Comparison of ENCODE assay signal across 23 cellular contexts in genomic region chr15:36332301-36332700, GRCh38.
DNase-seq lines count a peak whose midpoint lies in the region; ATAC-seq and TF ChIP-seq lines count a peak whose summit lies in the region.
"Had no signal": no experiment of that assay in that cellular context is flagged by ENCODE, and none has a peak within 500 bp of the region (broad histone marks: within the 10 kb centered on the region; RNA-seq: fewer than 3 reads in every experiment).

No MANE protein-coding gene starts in this region.

- intact Hi-C loops in activated T-helper 2 cell treated with anti-CD3 and anti-CD28 coated beads, Interferon-gamma antibody, Interleukin-2, Interleukin-4, amounts not matched to agents 10 μg/mL and 5 μg/mL and 100 μg/mL, durations not matched to agents 14 hours and 24 hours and 36 hours (cut with micrococcal nuclease) = no loop called here

- TF ChIP-seq CTCF in fibroblast of mammary gland (conservative IDR thresholded peaks at IDR 0.05; ENCODE audit: control insufficient read depth, insufficient read depth, low read depth, low read length) = no peak

- no peak overlapping the region for H3K4me3 Mint-ChIP-seq in activated T-helper 2 cell treated with anti-CD3 and anti-CD28 coated beads, Interferon-gamma antibody, Interleukin-2, Interleukin-4, amounts not matched to agents 10 μg/mL and 5 μg/mL and 100 μg/mL, durations not matched to agents 14 hours and 24 hours and 36 hours (ENCODE audit: low read depth)
- no peak overlapping the region for H3K4me3 Mint-ChIP-seq in activated CD4-positive, alpha-beta memory T cell treated with anti-CD3 and anti-CD28 coated beads, Interleukin-2, amount 10 ng/mL, durations not matched to agents 7 days and 5 days
- no peak overlapping the region for H3K4me3 Mint-ChIP-seq in activated CD8-positive, alpha-beta T cell treated with anti-CD3 and anti-CD28 coated beads, Interleukin-2, amount 10 ng/mL, durations not matched to agents 7 days and 5 days
- H3K4me3 Mint-ChIP-seq: effector memory CD8-positive, alpha-beta T cell had no signal

- H3K36me3 Mint-ChIP-seq in activated T-helper 2 cell treated with anti-CD3 and anti-CD28 coated beads, Interferon-gamma antibody, Interleukin-2, Interleukin-4, amounts not matched to agents 10 μg/mL and 5 μg/mL and 100 μg/mL, durations not matched to agents 14 hours and 24 hours and 36 hours (ENCODE audit: low read depth) = no peaks in the 10 kb centered on the region
- H3K36me3 Mint-ChIP-seq in activated CD4-positive, alpha-beta memory T cell treated with anti-CD3 and anti-CD28 coated beads, Interleukin-2, amount 10 ng/mL, durations not matched to agents 7 days and 5 days (ENCODE audit: low read depth) = no peaks in the 10 kb centered on the region
- H3K36me3 Mint-ChIP-seq in activated CD8-positive, alpha-beta T cell treated with anti-CD3 and anti-CD28 coated beads, Interleukin-2, amount 10 ng/mL, durations not matched to agents 7 days and 5 days (ENCODE audit: low read depth) = no peaks in the 10 kb centered on the region

- DNase-seq in ELR (ENCODE audit: low read depth) = peak; percentile 53
- peak; percentile 91 for DNase-seq in RPMI7951 (ENCODE audit: low read depth)
- peak; percentile 19 for DNase-seq in fibroblast of mammary gland (ENCODE audit: low read depth)
- peak; percentile 63 for DNase-seq in non-pigmented ciliary epithelial cell (ENCODE audit: low read depth)
- no peak for DNase-seq in activated T-helper 2 cell treated with anti-CD3 and anti-CD28 coated beads, Interferon-gamma antibody, Interleukin-2, Interleukin-4, amounts not matched to agents 10 μg/mL and 5 μg/mL and 100 μg/mL, durations not matched to agents 14 hours and 24 hours and 36 hours (ENCODE audit: low spot score)
- DNase-seq in DMS53 treated with DMSO at 0.1 percent for 48 hours (lab: John Stamatoyannopoulos, UW; ENCODE audit: unreplicated experiment) = no peak
- DNase-seq in activated CD4-positive, alpha-beta memory T cell treated with anti-CD3 and anti-CD28 coated beads, Interleukin-2, amount 10 ng/mL, durations not matched to agents 7 days and 5 days = no peak
- no peak for DNase-seq in activated CD8-positive, alpha-beta T cell treated with anti-CD3 and anti-CD28 coated beads, Interleukin-2, amount 10 ng/mL, durations not matched to agents 7 days and 5 days
- DNase-seq: activated CD4-positive, alpha-beta T cell treated with anti-CD3 and anti-CD28 coated beads for 48 hours; activated CD8-positive, alpha-beta memory T cell treated with anti-CD3 and anti-CD28 coated beads, Interleukin-2, amount 50 U/mL, for 4 hours; activated effector memory CD4-positive, alpha-beta T cell treated with Interleukin-2 at 50 U/mL for 16 hours; effector memory CD8-positive, alpha-beta T cell; esophagus squamous epithelium; KBM-7; left cardiac atrium; midbrain; NCI-H2029; NCI-H446 treated with DMSO at 0.1 percent for 48 hours; NK-92 treated with Interleukin-12 subunit alpha and Interleukin-12 subunit beta, amount 100 ng/mL, for 24 hours; stimulated activated CD4-positive, alpha-beta T cell treated with anti-CD3 and anti-CD28 coated beads, Interleukin-4, amount 100 ng/mL, for 24 hours; stomach had no signal

- POLR2A ChIA-PET in activated CD4-positive, alpha-beta memory T cell treated with anti-CD3 and anti-CD28 coated beads, Interleukin-2, amount 10 ng/mL, durations not matched to agents 7 days and 5 days (lab: Charles Lee) = no interaction called here
- POLR2A ChIA-PET in activated CD8-positive, alpha-beta T cell treated with anti-CD3 and anti-CD28 coated beads, Interleukin-2, amount 10 ng/mL, durations not matched to agents 7 days and 5 days (lab: Charles Lee) = no interaction called here

- H3K27ac Mint-ChIP-seq in activated T-helper 2 cell treated with anti-CD3 and anti-CD28 coated beads, Interferon-gamma antibody, Interleukin-2, Interleukin-4, amounts not matched to agents 10 μg/mL and 5 μg/mL and 100 μg/mL, durations not matched to agents 14 hours and 24 hours and 36 hours = no peak overlapping the region
- H3K27ac Mint-ChIP-seq in activated CD4-positive, alpha-beta memory T cell treated with anti-CD3 and anti-CD28 coated beads, Interleukin-2, amount 10 ng/mL, durations not matched to agents 7 days and 5 days = no peak overlapping the region
- H3K27ac Mint-ChIP-seq in activated CD8-positive, alpha-beta T cell treated with anti-CD3 and anti-CD28 coated beads, Interleukin-2, amount 10 ng/mL, durations not matched to agents 7 days and 5 days = no peak overlapping the region
- H3K27ac Mint-ChIP-seq: effector memory CD8-positive, alpha-beta T cell had no signal

- CTCF ChIA-PET in activated CD4-positive, alpha-beta memory T cell treated with anti-CD3 and anti-CD28 coated beads, Interleukin-2, amount 10 ng/mL, durations not matched to agents 7 days and 5 days (lab: Charles Lee) = no interaction called here
- CTCF ChIA-PET in activated CD8-positive, alpha-beta T cell treated with anti-CD3 and anti-CD28 coated beads, Interleukin-2, amount 10 ng/mL, durations not matched to agents 7 days and 5 days (lab: Charles Lee) = no interaction called here

- H3K4me1 Mint-ChIP-seq in activated T-helper 2 cell treated with anti-CD3 and anti-CD28 coated beads, Interferon-gamma antibody, Interleukin-2, Interleukin-4, amounts not matched to agents 10 μg/mL and 5 μg/mL and 100 μg/mL, durations not matched to agents 14 hours and 24 hours and 36 hours (ENCODE audit: low read depth) = no peaks in the 10 kb centered on the region
- no peaks in the 10 kb centered on the region for H3K4me1 Mint-ChIP-seq in activated CD4-positive, alpha-beta memory T cell treated with anti-CD3 and anti-CD28 coated beads, Interleukin-2, amount 10 ng/mL, durations not matched to agents 7 days and 5 days
- no peaks in the 10 kb centered on the region for H3K4me1 Mint-ChIP-seq in activated CD8-positive, alpha-beta T cell treated with anti-CD3 and anti-CD28 coated beads, Interleukin-2, amount 10 ng/mL, durations not matched to agents 7 days and 5 days (ENCODE audit: low read depth)

- no peak for ATAC-seq in activated CD8-positive, alpha-beta T cell treated with anti-CD3 and anti-CD28 coated beads, Interleukin-2, amount 10 ng/mL, durations not matched to agents 7 days and 5 days
- ATAC-seq: effector memory CD8-positive, alpha-beta T cell; left cardiac atrium had no signal

- H3K4me3 ChIP-seq in fibroblast of mammary gland (ENCODE audit: control insufficient read depth, low read depth, low read length) = no peak overlapping the region
- H3K4me3 ChIP-seq: prostate gland, skin epidermis had no signal

- H3K27me3 Mint-ChIP-seq in activated T-helper 2 cell treated with anti-CD3 and anti-CD28 coated beads, Interferon-gamma antibody, Interleukin-2, Interleukin-4, amounts not matched to agents 10 μg/mL and 5 μg/mL and 100 μg/mL, durations not matched to agents 14 hours and 24 hours and 36 hours (ENCODE audit: low read depth) = no peaks in the 10 kb centered on the region
- H3K27me3 Mint-ChIP-seq in activated CD4-positive, alpha-beta memory T cell treated with anti-CD3 and anti-CD28 coated beads, Interleukin-2, amount 10 ng/mL, durations not matched to agents 7 days and 5 days = no peaks in the 10 kb centered on the region
- H3K27me3 Mint-ChIP-seq in activated CD8-positive, alpha-beta T cell treated with anti-CD3 and anti-CD28 coated beads, Interleukin-2, amount 10 ng/mL, durations not matched to agents 7 days and 5 days (ENCODE audit: low read depth) = no peaks in the 10 kb centered on the region
- H3K27me3 Mint-ChIP-seq: effector memory CD8-positive, alpha-beta T cell had no signal

- H3K9me3 Mint-ChIP-seq in activated T-helper 2 cell treated with anti-CD3 and anti-CD28 coated beads, Interferon-gamma antibody, Interleukin-2, Interleukin-4, amounts not matched to agents 10 μg/mL and 5 μg/mL and 100 μg/mL, durations not matched to agents 14 hours and 24 hours and 36 hours = peaks cover 3% of the 10 kb centered on the region
- H3K9me3 Mint-ChIP-seq in activated CD4-positive, alpha-beta memory T cell treated with anti-CD3 and anti-CD28 coated beads, Interleukin-2, amount 10 ng/mL, durations not matched to agents 7 days and 5 days = peaks cover 4% of the 10 kb centered on the region
- peaks cover 9% of the 10 kb centered on the region for H3K9me3 Mint-ChIP-seq in activated CD8-positive, alpha-beta T cell treated with anti-CD3 and anti-CD28 coated beads, Interleukin-2, amount 10 ng/mL, durations not matched to agents 7 days and 5 days (ENCODE audit: insufficient read depth)
- H3K9me3 Mint-ChIP-seq: effector memory CD8-positive, alpha-beta T cell had no signal

Comparison
In these comparisons a context has a peak if more than half of its experiments do, and no peak if none do; other contexts are left out.
1. DNase-seq: peak in ELR (single experiment), RPMI7951 (single experiment), fibroblast of mammary gland (single experiment) and non-pigmented ciliary epithelial cell (single experiment); none in activated T-helper 2 cell treated with anti-CD3 and anti-CD28 coated beads, Interferon-gamma antibody, Interleukin-2, Interleukin-4, amounts not matched to agents 10 μg/mL and 5 μg/mL and 100 μg/mL, durations not matched to agents 14 hours and 24 hours and 36 hours (single experiment), DMS53 treated with DMSO at 0.1 percent for 48 hours (single experiment), activated CD4-positive, alpha-beta memory T cell treated with anti-CD3 and anti-CD28 coated beads, Interleukin-2, amount 10 ng/mL, durations not matched to agents 7 days and 5 days (single experiment) and activated CD8-positive, alpha-beta T cell treated with anti-CD3 and anti-CD28 coated beads, Interleukin-2, amount 10 ng/mL, durations not matched to agents 7 days and 5 days (single experiment).